Comparison of ENCODE assay signal across 5 cellular contexts in genomic region chr1:184639205-184639604, GRCh38.
"Had no signal": no experiment of that assay in that cellular context is flagged by ENCODE, and none has a peak within 500 bp of the region (broad histone marks: within the 10 kb centered on the region; RNA-seq: fewer than 3 reads in every experiment).

No MANE protein-coding gene starts in this region.

- H3K9me3 Mint-ChIP-seq: H9 had no signal

- H3K4me3 ChIP-seq: GM23248, K562 had no signal

- H3K27ac Mint-ChIP-seq: H9 had no signal

- H2AFZ ChIP-seq: GM23248 had no signal

- DNase-seq: GM23248, H9, HCEC 1CT, IMR-90 had no signal

- H3K4me3 Mint-ChIP-seq: H9 had no signal

- H3K27ac ChIP-seq: GM23248 had no signal

- H3K9ac ChIP-seq: GM23248 had no signal

- ATAC-seq: K562 had no signal
